17 cellular contexts compared by ENCODE assay signal in the genomic region with DNA sequence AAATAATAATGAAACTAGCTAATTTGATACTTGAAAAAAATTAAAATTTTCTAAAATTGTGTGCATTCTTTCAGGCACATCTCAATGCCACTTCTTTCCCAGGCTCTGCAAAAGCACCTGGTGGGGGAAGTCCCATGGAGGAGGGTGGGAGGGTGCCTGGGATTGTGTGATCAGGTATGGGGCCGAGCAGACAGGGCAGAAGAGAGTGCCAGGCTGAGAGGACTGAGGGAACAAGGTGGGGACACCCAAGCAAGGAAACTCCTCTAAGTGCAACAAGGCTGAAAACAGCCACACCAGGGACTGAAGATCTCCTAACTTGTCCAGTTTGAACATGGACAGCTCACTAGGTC.
"Had no signal": no experiment of that assay in that cellular context is flagged by ENCODE, and none has a peak within 500 bp of the region (broad histone marks: within the 10 kb centered on the region; RNA-seq: fewer than 3 reads in every experiment).

No MANE protein-coding gene starts in this region.

- H2AFZ ChIP-seq: neural progenitor cell had no signal

- H3K4me2 ChIP-seq: neural progenitor cell had no signal

- H3K9ac ChIP-seq: neural progenitor cell had no signal

- FAIRE-seq: TTC549 had no signal

- DNase-seq: activated B cell treated with CpG ODN at 0.5 μM for 24 hours; activated CD4-positive, alpha-beta T cell treated with anti-CD3 and anti-CD28 coated beads, Interleukin-2, amount 10 ng/mL, durations not matched to agents 7 days and 5 days; activated gamma-delta T cell treated with Interleukin-2 at 50 U/mL for 16 hours; activated naive CD8-positive, alpha-beta T cell treated with anti-CD3 and anti-CD28 coated beads, Interleukin-2, amount 10 ng/mL, durations not matched to agents 7 days and 5 days; dorsolateral prefrontal cortex; esophagus squamous epithelium; mammary epithelial cell; naive B cell; ovary; stimulated activated CD4-positive, alpha-beta T cell treated with anti-CD3 and anti-CD28 coated beads, Interleukin-15, amount 100 ng/mL, for 24 hours; stimulated activated CD4-positive, alpha-beta T cell treated with anti-CD3 and anti-CD28 coated beads, Interleukin-4, amount 100 ng/mL, for 1 hour; stimulated activated naive B cell treated with anti-CD40 and anti-IgM and Interleukin-4, amounts not matched to agents 10 μg/mL and 1 μg/mL and 100 μg/mL, for 72 hours; T-helper 2 cell; thyroid gland; uterus had no signal

- H3K27me3 ChIP-seq: dorsolateral prefrontal cortex, esophagus squamous epithelium, neural progenitor cell, ovary, thyroid gland, uterus had no signal

- H3K4me1 ChIP-seq: neural progenitor cell, uterus had no signal

- ATAC-seq: stimulated activated naive B cell treated with anti-CD40 and anti-IgM and Interleukin-4, amounts not matched to agents 10 μg/mL and 1 μg/mL and 100 μg/mL, for 72 hours had no signal

- H3K36me3 ChIP-seq: neural progenitor cell, ovary, uterus had no signal

- H3K4me3 ChIP-seq: dorsolateral prefrontal cortex, esophagus squamous epithelium, neural progenitor cell, ovary, thyroid gland, uterus had no signal

- H3K27ac ChIP-seq: dorsolateral prefrontal cortex, neural progenitor cell, ovary had no signal

- H3K9me3 ChIP-seq: esophagus squamous epithelium, ovary, thyroid gland, uterus had no signal
